ENCODE assay signal across 10 cellular contexts in the genomic region with DNA sequence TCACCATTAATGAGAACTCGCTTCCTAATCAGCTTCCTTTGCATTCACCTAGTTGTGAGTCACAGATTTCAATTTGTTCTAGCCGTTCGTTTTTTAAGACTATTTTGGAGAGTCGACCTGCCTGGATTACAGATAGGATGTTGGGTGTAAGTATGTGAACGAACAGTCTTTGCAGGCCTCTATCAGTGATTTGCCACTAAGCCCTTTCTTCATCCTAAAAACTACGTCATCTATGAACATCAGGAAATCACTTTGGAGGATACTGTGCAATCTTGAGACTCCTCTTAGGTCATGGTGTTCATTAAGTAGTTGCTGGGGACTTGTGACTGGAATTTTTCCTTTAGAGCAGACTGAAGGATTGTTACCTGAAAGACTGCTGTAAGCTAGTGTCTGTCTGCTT. TPM values are rescaled to one million over a fixed set of nuclear protein-coding genes. Genes with fewer than 3 reads are reported as not detected.
A peak's percentile ranks its signal among the peaks of the same experiment; 100 is the strongest.
DNase-seq lines count a peak whose midpoint lies in the region; ATAC-seq, FAIRE-seq and TF ChIP-seq lines count a peak whose summit lies in the region.
"Had no signal": no experiment of that assay in that cellular context is flagged by ENCODE, and none has a peak within 500 bp of the region (broad histone marks: within the 10 kb centered on the region; RNA-seq: fewer than 3 reads in every experiment).

No MANE protein-coding gene starts in this region.

- H3K36me3 Mint-ChIP-seq in H9 (ENCODE audit: insufficient read depth in 1 of 3, low read depth in 3 of 3), result peaks cover 6 to 26% (median 25%) of the 10 kb centered on the region in 3 experiments; a peak in 6 of 7 replicates
- H3K36me3 Mint-ChIP-seq in activated CD8-positive, alpha-beta T cell treated with anti-CD3 and anti-CD28 coated beads for 36 hours (ENCODE audit: low read depth), result peaks cover 18% of the 10 kb centered on the region

- H2AFZ ChIP-seq in H9 (ENCODE audit: low read length), result no peak overlapping the region

- CTCF ChIA-PET in activated CD8-positive, alpha-beta T cell treated with anti-CD3 and anti-CD28 coated beads for 36 hours (lab: Charles Lee), result interaction anchor here (1.3 kb wide), 1 partner anchor 18 kb away, joined by 5 read pairs; no protein-coding TSS in a partner anchor

- H3K79me2 ChIP-seq in H9 (ENCODE audit: insufficient read depth, low read length), result peaks cover 27% of the 10 kb centered on the region

- peaks cover 0 to 49% (median 32%) of the 10 kb centered on the region in 11 experiments; a peak in 14 of 22 replicates for H4K20me1 ChIP-seq in BLaER1 treated with 17β-estradiol and CSF1 and Interleukin-3, amounts not matched to agents 10 nM and 100 nM
- H4K20me1 ChIP-seq in H9 (ENCODE audit: control insufficient read depth, insufficient read depth, insufficient read length), result peaks cover 3% of the 10 kb centered on the region

- H3K4me2 ChIP-seq in BLaER1 treated with 17β-estradiol and CSF1 and Interleukin-3, amounts not matched to agents 10 nM and 100 nM, result peak overlapping the region; percentile 61 to 79 (median 68)
- H3K4me2 ChIP-seq in H9 (ENCODE audit: insufficient read depth, insufficient read length, low read length), result peak overlapping the region; percentile 73

- H3K9ac ChIP-seq in BLaER1 treated with 17β-estradiol and CSF1 and Interleukin-3, amounts not matched to agents 10 nM and 100 nM, result peak overlapping the region; percentile 75 to 87 (median 83); a peak in 21 of 22 replicates
- H3K9ac ChIP-seq in H9 (ENCODE audit: extremely low read depth, insufficient read length, low read length), result no peak overlapping the region

- peak overlapping the region; percentile 64 to 80 (median 76) for H3K4me3 ChIP-seq in BLaER1 treated with 17β-estradiol and CSF1 and Interleukin-3, amounts not matched to agents 10 nM and 100 nM
- H3K4me3 ChIP-seq in upper lobe of left lung, result peak overlapping the region in 2 of 4 donors; percentile 68 to 78

- DNase-seq in H9 (no peak), iris pigment epithelial cell (ENCODE audit: low read depth) (peak; percentile 2), urothelium cell line (ENCODE audit: low spot score) (no peak), upper lobe of left lung (no peak), NCI-H524 treated with DMSO at 0.1 percent for 48 hours (lab: John Stamatoyannopoulos, UW) (no peak), ACHN (no peak)
- DNase-seq in activated CD8-positive, alpha-beta T cell treated with anti-CD3 and anti-CD28 coated beads for 36 hours, result no peak
- DNase-seq: NCI-H226, tibial artery had no signal

- no peak overlapping the region for H3K18ac ChIP-seq in H9 (ENCODE audit: insufficient read length, low read depth, low read length)

- H3K27ac ChIP-seq in BLaER1 treated with 17β-estradiol and CSF1 and Interleukin-3, amounts not matched to agents 10 nM and 100 nM, result peak overlapping the region in 5 of 11 experiments; percentile 76 to 85 (median 82); a peak in 7 of 22 replicates
- H3K27ac ChIP-seq in H9 (ENCODE audit: insufficient read length, low read depth, low read length) (no peak overlapping the region), upper lobe of left lung (no peak overlapping the region)

- ATAC-seq in activated CD8-positive, alpha-beta T cell treated with anti-CD3 and anti-CD28 coated beads for 36 hours, result no peak
- ATAC-seq in upper lobe of left lung (ENCODE audit: low FRiP score in 2 of 2), result no peak

- no peak for TF ChIP-seq CTCF in H9 (conservative IDR thresholded peaks at IDR 0.05)
- TF ChIP-seq CTCF in activated CD8-positive, alpha-beta T cell treated with anti-CD3 and anti-CD28 coated beads for 36 hours (IDR thresholded peaks at IDR 0.05), result no peak
- TF ChIP-seq CTCF in upper lobe of left lung (IDR thresholded peaks at IDR 0.05), result no peak

- no peaks in the 10 kb centered on the region for H3K9me3 ChIP-seq in BLaER1 treated with 17β-estradiol and CSF1 and Interleukin-3, amounts not matched to agents 10 nM and 100 nM (replicated peaks in 1 of 11)
- no peaks in the 10 kb centered on the region for H3K9me3 ChIP-seq in H9 (ENCODE audit: control insufficient read depth, low read depth, low read length)
- no peaks in the 10 kb centered on the region for H3K9me3 ChIP-seq in upper lobe of left lung
- H3K9me3 ChIP-seq: tibial artery had no signal

- H3K4ac ChIP-seq in H9 (ENCODE audit: low read depth, low read length), result no peak overlapping the region

- H3K36me3 ChIP-seq in BLaER1 treated with 17β-estradiol and CSF1 and Interleukin-3, amounts not matched to agents 10 nM and 100 nM, result peaks cover 0 to 21% (median 6%) of the 10 kb centered on the region in 11 experiments; a peak in 13 of 22 replicates
- H3K36me3 ChIP-seq in upper lobe of left lung, result peaks cover 0 to 4% (median 0%) of the 10 kb centered on the region in 4 donors

- no CpG with 5 or more reads among the region's 6 CpGs for WGBS in H9 (ENCODE audit: extremely low coverage, insufficient read length, low lambda C conversion rate)
- WGBS in upper lobe of left lung, 2 donors, result 38 to 53% methylated on average over 6 of the region's 6 CpGs

- H3K79me1 ChIP-seq in H9 (ENCODE audit: insufficient read depth, low read depth, low read length, poor library complexity, severe bottlenecking), result no peaks in the 10 kb centered on the region

- POLR2A ChIA-PET in activated CD8-positive, alpha-beta T cell treated with anti-CD3 and anti-CD28 coated beads for 36 hours (lab: Charles Lee), result interaction anchor here (1.8 kb wide), 1 partner anchor 8 kb away, joined by 4 read pairs; no protein-coding TSS in a partner anchor

- FAIRE-seq in urothelium cell line (lab: Jason Lieb, UNC), result no peak

- in situ Hi-C loops in ACHN (cut with HindIII; ENCODE audit: low pct_ligation_motif_present, low pct_unique_long_range_greater_than_20kb, low sequenced_read_pairs), result no loop called here

- TF ChIP-seq POLR2A in upper lobe of left lung (IDR thresholded peaks at IDR 0.05), result no peak

- peaks cover 5 to 20% (median 14%) of the 10 kb centered on the region in 10 experiments; a peak in 15 of 20 replicates for H3K4me1 ChIP-seq in BLaER1 treated with 17β-estradiol and CSF1 and Interleukin-3, amounts not matched to agents 10 nM and 100 nM
- H3K4me1 ChIP-seq in H9 (ENCODE audit: insufficient read depth, low read length), result peaks cover 6% of the 10 kb centered on the region; the same call in 1 of the 2 replicates
- peaks cover 0 to 4% (median 2%) of the 10 kb centered on the region in 4 donors for H3K4me1 ChIP-seq in upper lobe of left lung

- peaks cover 0 to 8% (median 0%) of the 10 kb centered on the region in 11 experiments; a peak in 2 of 22 replicates for H3K27me3 ChIP-seq in BLaER1 treated with 17β-estradiol and CSF1 and Interleukin-3, amounts not matched to agents 10 nM and 100 nM
- no peaks in the 10 kb centered on the region for H3K27me3 ChIP-seq in H9 (ENCODE audit: insufficient read depth, low read length)
- no peaks in the 10 kb centered on the region for H3K27me3 ChIP-seq in upper lobe of left lung
- H3K27me3 ChIP-seq: tibial artery had no signal

- H3K27ac Mint-ChIP-seq in H9, result peak overlapping the region in 2 of 3 experiments; percentile 1 to 100; a peak in 3 of 7 replicates
- H3K27ac Mint-ChIP-seq in activated CD8-positive, alpha-beta T cell treated with anti-CD3 and anti-CD28 coated beads for 36 hours, result peak overlapping the region; percentile 92

- H3T11ph ChIP-seq in H9 (ENCODE audit: low read length), result no peak overlapping the region

- H3K9me3 Mint-ChIP-seq in H9, result no peaks in the 10 kb centered on the region; a peak in 2 of 5 replicates
- no peaks in the 10 kb centered on the region for H3K9me3 Mint-ChIP-seq in activated CD8-positive, alpha-beta T cell treated with anti-CD3 and anti-CD28 coated beads for 36 hours

- no peak overlapping the region for H4K91ac ChIP-seq in H9 (ENCODE audit: insufficient read length, low read depth, low read length)

- peaks cover 38 to 44% of the 10 kb centered on the region in 2 experiments for H3K4me1 Mint-ChIP-seq in H9
- peaks cover 26% of the 10 kb centered on the region for H3K4me1 Mint-ChIP-seq in activated CD8-positive, alpha-beta T cell treated with anti-CD3 and anti-CD28 coated beads for 36 hours (ENCODE audit: low read depth)

- H2BK20ac ChIP-seq in H9 (ENCODE audit: low read depth, low read length, poor library complexity, severe bottlenecking), result no peak overlapping the region

- no peak overlapping the region for H3K14ac ChIP-seq in H9 (ENCODE audit: insufficient read depth, low read length)

- no peak overlapping the region for H2BK5ac ChIP-seq in H9 (ENCODE audit: insufficient read length, low read length)

- H2AK5ac ChIP-seq in H9 (ENCODE audit: insufficient read length, low read length), result no peak overlapping the region

- no peak overlapping the region for H4K5ac ChIP-seq in H9 (ENCODE audit: insufficient read length, low read depth, low read length)

- H3K27me3 Mint-ChIP-seq in H9 (ENCODE audit: low read depth), result no peaks in the 10 kb centered on the region
- no peaks in the 10 kb centered on the region for H3K27me3 Mint-ChIP-seq in activated CD8-positive, alpha-beta T cell treated with anti-CD3 and anti-CD28 coated beads for 36 hours

- no peak for TF ChIP-seq EP300 in upper lobe of left lung (IDR thresholded peaks at IDR 0.05)

- no peak overlapping the region for H4K8ac ChIP-seq in H9 (replicated peaks; ENCODE audit: insufficient read length, low read depth, low read length)

- no peak overlapping the region for H2BK12ac ChIP-seq in H9 (ENCODE audit: insufficient read length, low read depth, low read length)

- H3K4me3 Mint-ChIP-seq in H9, result peak overlapping the region; percentile 91 to 97
- H3K4me3 Mint-ChIP-seq in activated CD8-positive, alpha-beta T cell treated with anti-CD3 and anti-CD28 coated beads for 36 hours, result peak overlapping the region; percentile 86

- no peak overlapping the region for H2BK15ac ChIP-seq in H9 (ENCODE audit: low read depth, low read length)

- no peak overlapping the region for H3K23ac ChIP-seq in H9 (ENCODE audit: insufficient read length, low read depth, low read length)

- H3K56ac ChIP-seq in H9 (ENCODE audit: insufficient read length, low read depth, low read length), result no peak overlapping the region

- intact Hi-C loops in activated CD8-positive, alpha-beta T cell treated with anti-CD3 and anti-CD28 coated beads for 36 hours (cut with micrococcal nuclease), result no loop called here

- H2BK120ac ChIP-seq in H9 (ENCODE audit: low read depth, low read length, poor library complexity, severe bottlenecking), result no peak overlapping the region

- H3K23me2 ChIP-seq in H9 (ENCODE audit: insufficient read length, low read depth, low read length, poor library complexity, severe bottlenecking), result no peaks in the 10 kb centered on the region

RNA-seq across cellular contexts. Expression of a gene that starts 1.1 kb away (rescaled TPM):
- total RNA-seq in H9 (2021), result 58.3 and 60.2 TPM in 2 replicates
- total RNA-seq in activated CD8-positive, alpha-beta T cell treated with anti-CD3 and anti-CD28 coated beads for 36 hours, result 10 to 100 TPM; 41.4 to 42.9 TPM
- 10 to 100 TPM in 2 of 6 donors, 1 to 10 TPM in 4; 6.3 to 15.7 (median 8.9) TPM for total RNA-seq in upper lobe of left lung

RNA-seq across cellular contexts. Expression of a gene that starts 47.7 kb away (rescaled TPM):
- total RNA-seq in H9 (2021) (27.4 and 29.1 TPM in 2 replicates), upper lobe of left lung (1 to 10 TPM in 3 of 6 donors, under 1 TPM in 3; 0.43 to 2.2 (median 0.79) TPM)
- under 1 TPM; 0.04 to 0.36 TPM for total RNA-seq in activated CD8-positive, alpha-beta T cell treated with anti-CD3 and anti-CD28 coated beads for 36 hours
